ENCODE assay signal across 25 cellular contexts in the genomic region with DNA sequence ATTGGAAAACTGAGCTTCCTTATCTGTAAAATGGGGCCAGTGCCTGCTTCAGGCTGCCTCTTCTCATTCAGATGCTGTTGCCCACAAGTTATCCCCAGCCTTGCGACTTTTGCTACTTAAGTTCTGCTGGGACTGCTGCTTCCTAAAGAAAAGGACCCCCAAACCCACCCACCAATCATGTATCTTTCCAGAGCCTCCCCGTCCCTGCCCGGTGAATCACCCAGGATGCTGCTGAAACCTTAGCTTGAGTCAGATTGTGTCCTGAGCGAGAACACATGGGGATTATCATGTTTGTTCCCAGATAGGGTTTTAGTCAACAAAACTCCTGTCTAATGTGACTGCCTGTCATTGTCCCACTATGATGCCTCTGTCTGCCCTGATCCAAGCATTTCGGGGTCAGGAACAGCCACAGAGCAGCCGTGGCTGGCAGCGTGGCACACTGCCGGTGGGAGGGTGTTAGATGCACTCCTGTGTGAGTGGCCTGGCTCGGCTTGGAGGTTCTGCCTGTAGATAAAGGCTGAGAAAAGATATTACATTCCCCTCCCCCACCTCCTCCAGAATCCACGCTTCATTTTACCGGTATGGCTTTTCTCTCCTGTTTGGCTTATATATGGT.
DNase-seq lines count a peak whose midpoint lies in the region; ATAC-seq, FAIRE-seq and TF ChIP-seq lines count a peak whose summit lies in the region.
"Had no signal": no experiment of that assay in that cellular context is flagged by ENCODE, and none has a peak within 500 bp of the region (broad histone marks: within the 10 kb centered on the region; RNA-seq: fewer than 3 reads in every experiment).

No MANE protein-coding gene starts in this region.

- DNase-seq in AG08395 (ENCODE audit: low spot score) (peak; percentile 73), H54 (ENCODE audit: insufficient read length, low spot score) (peak; percentile 56), fibroblast of the aortic adventitia (ENCODE audit: low read depth) (peak; percentile 47), NCI-H2196 treated with DMSO at 0.1 percent for 48 hours (lab: John Stamatoyannopoulos, UW; ENCODE audit: unreplicated experiment) (no peak), NCI-H187 treated with DMSO at 0.1 percent for 48 hours (lab: John Stamatoyannopoulos, UW) (no peak)
- DNase-seq: activated CD4-positive, alpha-beta T cell treated with anti-CD3 and anti-CD28 coated beads, Interleukin-2, amount 10 ng/mL, durations not matched to agents 24 days and 14 days; activated naive CD8-positive, alpha-beta T cell treated with anti-CD3 and anti-CD28 coated beads for 36 hours; CD4-positive, alpha-beta T cell; H7; NCI-H1092; NCI-H2029; NCI-H526; SHP77; sigmoid colon; T-cell; thyroid gland had no signal

- no peak overlapping the region for H3K4me3 ChIP-seq in fibroblast of the aortic adventitia (ENCODE audit: low read depth, low read length)
- H3K4me3 ChIP-seq: breast epithelium, sigmoid colon, thyroid gland had no signal

- no peak for FAIRE-seq in H54 (lab: Jason Lieb, UNC)
- FAIRE-seq: GM12892, GM19239, TTC549 had no signal

- TF ChIP-seq CTCF in fibroblast of the aortic adventitia (IDR thresholded peaks at IDR 0.05; ENCODE audit: insufficient read depth, low read length), result no peak

- ATAC-seq in SK-N-SH treated with all-trans-retinoic acid at 6 μM for 48 hours (peak; percentile 77), GM21737 (IDR thresholded peaks at IDR 0.05; ENCODE audit: unreplicated experiment) (no peak), GM21528 (IDR thresholded peaks at IDR 0.05; ENCODE audit: low FRiP score, unreplicated experiment) (no peak)
- ATAC-seq: naive thymus-derived CD8-positive, alpha-beta T cell; stimulated activated effector memory CD8-positive, alpha-beta T cell treated with anti-CD3 and anti-CD28 coated beads, Interleukin-12 subunit alpha, Interleukin-12 subunit beta, amount 100 ng/mL, for 72 hours; T-cell had no signal

- TF ChIP-seq POLR2A in H54 (IDR thresholded peaks at IDR 0.05; ENCODE audit: low read depth, low read length), result no peak

TF ChIP-seq in SK-N-SH treated with all-trans-retinoic acid at 6 μM for 48 hours, 23 proteins besides CTCF, POLR2A, EP300 and RAD21:
- TF ChIP-seq ZFP3 (CRISPR knock-in tag; IDR thresholded peaks at IDR 0.05) (no peak), ARNTL (CRISPR knock-in tag; IDR thresholded peaks at IDR 0.05; ENCODE audit: borderline replicate concordance, low read depth) (no peak), TCF4 (CRISPR knock-in tag; IDR thresholded peaks at IDR 0.05; ENCODE audit: borderline replicate concordance) (no peak), ISL1 (CRISPR knock-in tag; IDR thresholded peaks at IDR 0.05) (no peak), ESRRG (CRISPR knock-in tag; IDR thresholded peaks at IDR 0.05) (no peak), ZC3H10 (CRISPR knock-in tag; IDR thresholded peaks at IDR 0.05) (no peak), GLIS3 (CRISPR knock-in tag; IDR thresholded peaks at IDR 0.05) (no peak)
- TF ChIP-seq, protein P1, sequence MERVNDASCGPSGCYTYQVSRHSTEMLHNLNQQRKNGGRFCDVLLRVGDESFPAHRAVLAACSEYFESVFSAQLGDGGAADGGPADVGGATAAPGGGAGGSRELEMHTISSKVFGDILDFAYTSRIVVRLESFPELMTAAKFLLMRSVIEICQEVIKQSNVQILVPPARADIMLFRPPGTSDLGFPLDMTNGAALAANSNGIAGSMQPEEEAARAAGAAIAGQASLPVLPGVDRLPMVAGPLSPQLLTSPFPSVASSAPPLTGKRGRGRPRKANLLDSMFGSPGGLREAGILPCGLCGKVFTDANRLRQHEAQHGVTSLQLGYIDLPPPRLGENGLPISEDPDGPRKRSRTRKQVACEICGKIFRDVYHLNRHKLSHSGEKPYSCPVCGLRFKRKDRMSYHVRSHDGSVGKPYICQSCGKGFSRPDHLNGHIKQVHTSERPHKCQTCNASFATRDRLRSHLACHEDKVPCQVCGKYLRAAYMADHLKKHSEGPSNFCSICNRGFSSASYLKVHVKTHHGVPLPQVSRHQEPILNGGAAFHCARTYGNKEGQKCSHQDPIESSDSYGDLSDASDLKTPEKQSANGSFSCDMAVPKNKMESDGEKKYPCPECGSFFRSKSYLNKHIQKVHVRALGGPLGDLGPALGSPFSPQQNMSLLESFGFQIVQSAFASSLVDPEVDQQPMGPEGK (CRISPR knock-in tag; IDR thresholded peaks at IDR 0.05; ENCODE audit: borderline replicate concordance), result no peak

Comparison
In these comparisons a context has a peak if more than half of its experiments do, and no peak if none do; other contexts are left out.
1. DNase-seq: peak in AG08395 (single experiment), H54 (single experiment) and fibroblast of the aortic adventitia (single experiment); none in NCI-H2196 treated with DMSO at 0.1 percent for 48 hours (single experiment) and NCI-H187 treated with DMSO at 0.1 percent for 48 hours (single experiment).